Comparison of ENCODE assay signal across 1 cellular context in the genomic region with DNA sequence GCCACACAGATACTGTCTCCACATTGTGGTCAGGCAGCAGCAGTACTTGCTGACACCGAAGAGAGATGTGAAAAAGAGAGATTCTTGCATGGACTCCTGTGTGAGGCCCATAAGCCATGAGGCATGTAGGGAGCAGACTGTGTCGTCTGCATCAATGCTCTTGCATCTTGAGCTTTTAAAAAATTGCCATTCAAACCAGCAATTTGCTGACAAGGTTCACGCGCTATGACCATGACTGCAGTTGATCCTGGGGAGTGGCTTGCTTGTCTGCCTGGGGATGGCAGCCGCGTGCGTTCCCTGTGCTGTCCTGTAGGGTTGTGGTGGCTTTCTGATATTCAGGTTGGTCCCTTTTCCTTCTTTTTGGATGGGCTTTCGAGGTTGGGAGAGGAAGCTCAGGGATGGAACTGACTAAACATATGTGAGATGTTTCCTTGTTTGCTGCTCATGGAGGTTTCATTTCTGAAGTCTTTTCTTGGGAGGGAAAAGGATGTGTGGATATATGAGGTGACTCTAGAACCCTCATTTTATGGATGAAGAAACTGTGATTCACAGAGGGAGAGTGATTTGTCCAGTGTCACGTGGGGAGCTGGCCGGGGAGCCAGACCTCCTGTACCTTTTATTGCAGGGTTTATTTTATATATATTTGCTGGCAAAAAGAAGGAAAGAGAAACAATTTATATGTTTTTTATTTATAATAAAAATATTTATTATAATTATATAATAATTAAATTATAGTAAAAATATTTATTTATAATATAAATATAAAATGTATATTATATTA.
TF ChIP-seq lines count a peak whose summit lies in the region.

No MANE protein-coding gene starts in this region.

TF ChIP-seq in liver, 16 proteins besides CTCF, POLR2A, EP300 and RAD21 (continued from another document):
- TF ChIP-seq, protein P1, sequence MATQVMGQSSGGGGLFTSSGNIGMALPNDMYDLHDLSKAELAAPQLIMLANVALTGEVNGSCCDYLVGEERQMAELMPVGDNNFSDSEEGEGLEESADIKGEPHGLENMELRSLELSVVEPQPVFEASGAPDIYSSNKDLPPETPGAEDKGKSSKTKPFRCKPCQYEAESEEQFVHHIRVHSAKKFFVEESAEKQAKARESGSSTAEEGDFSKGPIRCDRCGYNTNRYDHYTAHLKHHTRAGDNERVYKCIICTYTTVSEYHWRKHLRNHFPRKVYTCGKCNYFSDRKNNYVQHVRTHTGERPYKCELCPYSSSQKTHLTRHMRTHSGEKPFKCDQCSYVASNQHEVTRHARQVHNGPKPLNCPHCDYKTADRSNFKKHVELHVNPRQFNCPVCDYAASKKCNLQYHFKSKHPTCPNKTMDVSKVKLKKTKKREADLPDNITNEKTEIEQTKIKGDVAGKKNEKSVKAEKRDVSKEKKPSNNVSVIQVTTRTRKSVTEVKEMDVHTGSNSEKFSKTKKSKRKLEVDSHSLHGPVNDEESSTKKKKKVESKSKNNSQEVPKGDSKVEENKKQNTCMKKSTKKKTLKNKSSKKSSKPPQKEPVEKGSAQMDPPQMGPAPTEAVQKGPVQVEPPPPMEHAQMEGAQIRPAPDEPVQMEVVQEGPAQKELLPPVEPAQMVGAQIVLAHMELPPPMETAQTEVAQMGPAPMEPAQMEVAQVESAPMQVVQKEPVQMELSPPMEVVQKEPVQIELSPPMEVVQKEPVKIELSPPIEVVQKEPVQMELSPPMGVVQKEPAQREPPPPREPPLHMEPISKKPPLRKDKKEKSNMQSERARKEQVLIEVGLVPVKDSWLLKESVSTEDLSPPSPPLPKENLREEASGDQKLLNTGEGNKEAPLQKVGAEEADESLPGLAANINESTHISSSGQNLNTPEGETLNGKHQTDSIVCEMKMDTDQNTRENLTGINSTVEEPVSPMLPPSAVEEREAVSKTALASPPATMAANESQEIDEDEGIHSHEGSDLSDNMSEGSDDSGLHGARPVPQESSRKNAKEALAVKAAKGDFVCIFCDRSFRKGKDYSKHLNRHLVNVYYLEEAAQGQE (IDR thresholded peaks at IDR 0.05), result no peak
- no peak for TF ChIP-seq EGR1 (IDR thresholded peaks at IDR 0.05; ENCODE audit: low read depth in 2 of 2)
TF ChIP-seq in liver: peak in this region for 0.
